ENCODE assay signal across 1 cellular context in the genomic region with DNA sequence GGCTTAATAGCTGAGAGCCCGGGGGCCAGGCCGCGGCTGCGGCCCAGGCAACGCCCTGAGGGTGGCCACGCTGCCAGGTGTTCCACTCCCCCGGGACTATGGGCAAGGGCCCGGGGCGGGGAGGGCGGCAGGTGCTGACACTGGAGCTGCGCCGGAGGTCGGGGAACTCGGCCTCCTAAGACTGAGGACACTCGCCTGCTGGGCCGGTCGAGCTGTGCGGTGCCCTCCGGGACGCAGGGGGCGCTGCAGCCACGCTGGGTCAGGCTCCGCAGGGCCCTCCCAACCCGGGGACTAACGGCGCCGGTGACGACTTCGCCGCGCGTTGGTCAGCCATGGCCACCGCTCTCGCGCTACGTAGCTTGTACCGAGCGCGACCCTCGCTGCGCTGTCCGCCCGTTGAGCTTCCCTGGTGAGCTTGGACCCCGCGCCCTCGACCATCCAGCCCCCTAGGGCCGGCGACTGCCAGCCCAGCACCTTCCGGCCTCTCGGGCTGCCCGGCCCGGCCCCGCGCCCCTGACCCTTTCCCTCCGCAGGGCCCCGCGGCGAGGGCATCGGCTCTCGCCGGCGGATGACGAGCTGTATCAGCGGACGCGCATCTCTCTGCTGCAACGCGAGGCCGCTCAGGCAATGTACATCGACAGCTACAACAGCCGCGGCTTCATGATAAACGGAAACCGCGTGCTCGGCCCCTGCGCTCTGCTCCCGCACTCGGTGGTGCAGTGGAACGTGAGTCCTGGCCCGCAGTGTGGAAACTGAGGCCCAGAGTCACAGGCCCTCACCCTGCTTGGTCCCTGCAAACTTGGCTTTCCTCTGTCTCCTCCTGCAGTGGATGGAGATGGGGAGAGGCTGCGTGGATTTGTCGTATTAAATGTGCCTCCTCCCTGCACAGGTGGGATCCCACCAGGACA.
TF ChIP-seq lines count a peak whose summit lies in the region.

A gene with protein sequence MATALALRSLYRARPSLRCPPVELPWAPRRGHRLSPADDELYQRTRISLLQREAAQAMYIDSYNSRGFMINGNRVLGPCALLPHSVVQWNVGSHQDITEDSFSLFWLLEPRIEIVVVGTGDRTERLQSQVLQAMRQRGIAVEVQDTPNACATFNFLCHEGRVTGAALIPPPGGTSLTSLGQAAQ (plus strand): TSS at position 309 of the 908 bp plus-strand sequence. CDS start 24 bp downstream, at position 333.

TF ChIP-seq in K562, 482 proteins besides CTCF, POLR2A, EP300 and RAD21 (continued from another document and continues in another):
- TF ChIP-seq, protein P1, sequence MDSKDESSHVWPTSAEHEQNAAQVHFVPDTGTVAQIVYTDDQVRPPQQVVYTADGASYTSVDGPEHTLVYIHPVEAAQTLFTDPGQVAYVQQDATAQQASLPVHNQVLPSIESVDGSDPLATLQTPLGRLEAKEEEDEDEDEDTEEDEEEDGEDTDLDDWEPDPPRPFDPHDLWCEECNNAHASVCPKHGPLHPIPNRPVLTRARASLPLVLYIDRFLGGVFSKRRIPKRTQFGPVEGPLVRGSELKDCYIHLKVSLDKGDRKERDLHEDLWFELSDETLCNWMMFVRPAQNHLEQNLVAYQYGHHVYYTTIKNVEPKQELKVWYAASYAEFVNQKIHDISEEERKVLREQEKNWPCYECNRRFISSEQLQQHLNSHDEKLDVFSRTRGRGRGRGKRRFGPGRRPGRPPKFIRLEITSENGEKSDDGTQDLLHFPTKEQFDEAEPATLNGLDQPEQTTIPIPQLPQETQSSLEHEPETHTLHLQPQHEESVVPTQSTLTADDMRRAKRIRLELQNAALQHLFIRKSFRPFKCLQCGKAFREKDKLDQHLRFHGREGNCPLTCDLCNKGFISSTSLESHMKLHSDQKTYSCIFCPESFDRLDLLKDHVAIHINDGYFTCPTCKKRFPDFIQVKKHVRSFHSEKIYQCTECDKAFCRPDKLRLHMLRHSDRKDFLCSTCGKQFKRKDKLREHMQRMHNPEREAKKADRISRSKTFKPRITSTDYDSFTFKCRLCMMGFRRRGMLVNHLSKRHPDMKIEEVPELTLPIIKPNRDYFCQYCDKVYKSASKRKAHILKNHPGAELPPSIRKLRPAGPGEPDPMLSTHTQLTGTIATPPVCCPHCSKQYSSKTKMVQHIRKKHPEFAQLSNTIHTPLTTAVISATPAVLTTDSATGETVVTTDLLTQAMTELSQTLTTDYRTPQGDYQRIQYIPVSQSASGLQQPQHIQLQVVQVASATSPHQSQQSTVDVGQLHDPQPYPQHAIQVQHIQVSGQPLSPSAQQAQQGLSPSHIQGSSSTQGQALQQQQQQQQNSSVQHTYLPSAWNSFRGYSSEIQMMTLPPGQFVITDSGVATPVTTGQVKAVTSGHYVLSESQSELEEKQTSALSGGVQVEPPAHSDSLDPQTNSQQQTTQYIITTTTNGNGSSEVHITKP (IDR thresholded peaks at IDR 0.05; ENCODE audit: partially characterized antibody), result peak; percentile 39
- TF ChIP-seq IFI16 (CRISPR knock-in tag; IDR thresholded peaks at IDR 0.05) (no peak), ZNF133 (CRISPR knock-in tag; IDR thresholded peaks at IDR 0.05) (no peak), TAF9B (IDR thresholded peaks at IDR 0.05; ENCODE audit: partially characterized antibody) (peak; percentile 47), HLTF (IDR thresholded peaks at IDR 0.05) (no peak), TEAD1 (CRISPR knock-in tag; IDR thresholded peaks at IDR 0.05) (peak in 1 of 2 experiments; percentile 78; a peak in 2 of 4 replicates), PCBP2 (IDR thresholded peaks at IDR 0.05; ENCODE audit: low read depth, low read length, poor library complexity, severe bottlenecking) (no peak), CBX2 (IDR thresholded peaks at IDR 0.05; ENCODE audit: insufficient read depth, low read length, poor library complexity, severe bottlenecking) (no peak), DACH1 (IDR thresholded peaks at IDR 0.05; ENCODE audit: partially characterized antibody) (peak; percentile 22), NCOA2 (IDR thresholded peaks at IDR 0.05; ENCODE audit: partially characterized antibody in 2 of 2) (no peak), RBM15 (IDR thresholded peaks at IDR 0.05; ENCODE audit: insufficient read depth, low read length) (no peak), STAT5B (CRISPR knock-in tag; IDR thresholded peaks at IDR 0.05) (no peak), LARP7 (IDR thresholded peaks at IDR 0.05) (no peak), DMBX1 (CRISPR knock-in tag; IDR thresholded peaks at IDR 0.05; ENCODE audit: borderline replicate concordance) (peak; percentile 34; the same call in 1 of the 2 replicates), ZNF444 (CRISPR knock-in tag; IDR thresholded peaks at IDR 0.05) (no peak), MEF2D (tag; conservative IDR thresholded peaks at IDR 0.05; ENCODE audit: low read depth) (no peak), SRF (CRISPR knock-in tag; IDR thresholded peaks at IDR 0.05) (no peak), POLR2AphosphoS5 (IDR thresholded peaks at IDR 0.05; ENCODE audit: control insufficient read depth, insufficient read depth, low read depth, low read length) (peak; percentile 50), CEBPG (CRISPR knock-in tag; IDR thresholded peaks at IDR 0.05) (no peak), CEBPG (tag; conservative IDR thresholded peaks at IDR 0.05 in 1 of 2, IDR thresholded peaks at IDR 0.05 in 1 of 2) (no peak), ZNF143 (CRISPR knock-in tag; IDR thresholded peaks at IDR 0.05) (no peak), ATF1 (CRISPR knock-in tag; IDR thresholded peaks at IDR 0.05) (no peak), ATF1 (tag; IDR thresholded peaks at IDR 0.05) (peak; percentile 89), FOXJ3 (CRISPR knock-in tag; IDR thresholded peaks at IDR 0.05) (no peak), HIVEP1 (CRISPR knock-in tag; IDR thresholded peaks at IDR 0.05) (no peak), NBN (IDR thresholded peaks at IDR 0.05; ENCODE audit: low read depth) (no peak), TOE1 (IDR thresholded peaks at IDR 0.05; ENCODE audit: borderline replicate concordance) (peak; percentile 65), TOE1 (CRISPR knock-in tag; IDR thresholded peaks at IDR 0.05; ENCODE audit: borderline replicate concordance, low read depth) (no peak), SMC3 (conservative IDR thresholded peaks at IDR 0.05; ENCODE audit: insufficient read depth, low read depth, low read length) (no peak; the same call in 1 of the 2 replicates), ZNF584 (CRISPR knock-in tag; IDR thresholded peaks at IDR 0.05; ENCODE audit: low read depth) (no peak), LEF1 (IDR thresholded peaks at IDR 0.05) (no peak)
- TF ChIP-seq, protein P2, sequence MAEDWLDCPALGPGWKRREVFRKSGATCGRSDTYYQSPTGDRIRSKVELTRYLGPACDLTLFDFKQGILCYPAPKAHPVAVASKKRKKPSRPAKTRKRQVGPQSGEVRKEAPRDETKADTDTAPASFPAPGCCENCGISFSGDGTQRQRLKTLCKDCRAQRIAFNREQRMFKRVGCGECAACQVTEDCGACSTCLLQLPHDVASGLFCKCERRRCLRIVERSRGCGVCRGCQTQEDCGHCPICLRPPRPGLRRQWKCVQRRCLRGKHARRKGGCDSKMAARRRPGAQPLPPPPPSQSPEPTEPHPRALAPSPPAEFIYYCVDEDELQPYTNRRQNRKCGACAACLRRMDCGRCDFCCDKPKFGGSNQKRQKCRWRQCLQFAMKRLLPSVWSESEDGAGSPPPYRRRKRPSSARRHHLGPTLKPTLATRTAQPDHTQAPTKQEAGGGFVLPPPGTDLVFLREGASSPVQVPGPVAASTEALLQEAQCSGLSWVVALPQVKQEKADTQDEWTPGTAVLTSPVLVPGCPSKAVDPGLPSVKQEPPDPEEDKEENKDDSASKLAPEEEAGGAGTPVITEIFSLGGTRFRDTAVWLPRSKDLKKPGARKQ (CRISPR knock-in tag; IDR thresholded peaks at IDR 0.05), result no peak
- TF ChIP-seq, protein P3, sequence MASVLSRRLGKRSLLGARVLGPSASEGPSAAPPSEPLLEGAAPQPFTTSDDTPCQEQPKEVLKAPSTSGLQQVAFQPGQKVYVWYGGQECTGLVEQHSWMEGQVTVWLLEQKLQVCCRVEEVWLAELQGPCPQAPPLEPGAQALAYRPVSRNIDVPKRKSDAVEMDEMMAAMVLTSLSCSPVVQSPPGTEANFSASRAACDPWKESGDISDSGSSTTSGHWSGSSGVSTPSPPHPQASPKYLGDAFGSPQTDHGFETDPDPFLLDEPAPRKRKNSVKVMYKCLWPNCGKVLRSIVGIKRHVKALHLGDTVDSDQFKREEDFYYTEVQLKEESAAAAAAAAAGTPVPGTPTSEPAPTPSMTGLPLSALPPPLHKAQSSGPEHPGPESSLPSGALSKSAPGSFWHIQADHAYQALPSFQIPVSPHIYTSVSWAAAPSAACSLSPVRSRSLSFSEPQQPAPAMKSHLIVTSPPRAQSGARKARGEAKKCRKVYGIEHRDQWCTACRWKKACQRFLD (CRISPR knock-in tag; IDR thresholded peaks at IDR 0.05), result no peak
- TF ChIP-seq, protein P4, sequence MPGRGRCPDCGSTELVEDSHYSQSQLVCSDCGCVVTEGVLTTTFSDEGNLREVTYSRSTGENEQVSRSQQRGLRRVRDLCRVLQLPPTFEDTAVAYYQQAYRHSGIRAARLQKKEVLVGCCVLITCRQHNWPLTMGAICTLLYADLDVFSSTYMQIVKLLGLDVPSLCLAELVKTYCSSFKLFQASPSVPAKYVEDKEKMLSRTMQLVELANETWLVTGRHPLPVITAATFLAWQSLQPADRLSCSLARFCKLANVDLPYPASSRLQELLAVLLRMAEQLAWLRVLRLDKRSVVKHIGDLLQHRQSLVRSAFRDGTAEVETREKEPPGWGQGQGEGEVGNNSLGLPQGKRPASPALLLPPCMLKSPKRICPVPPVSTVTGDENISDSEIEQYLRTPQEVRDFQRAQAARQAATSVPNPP (IDR thresholded peaks at IDR 0.05; ENCODE audit: borderline replicate concordance, insufficient read depth, insufficient read length), result no peak
- TF ChIP-seq, protein P5, sequence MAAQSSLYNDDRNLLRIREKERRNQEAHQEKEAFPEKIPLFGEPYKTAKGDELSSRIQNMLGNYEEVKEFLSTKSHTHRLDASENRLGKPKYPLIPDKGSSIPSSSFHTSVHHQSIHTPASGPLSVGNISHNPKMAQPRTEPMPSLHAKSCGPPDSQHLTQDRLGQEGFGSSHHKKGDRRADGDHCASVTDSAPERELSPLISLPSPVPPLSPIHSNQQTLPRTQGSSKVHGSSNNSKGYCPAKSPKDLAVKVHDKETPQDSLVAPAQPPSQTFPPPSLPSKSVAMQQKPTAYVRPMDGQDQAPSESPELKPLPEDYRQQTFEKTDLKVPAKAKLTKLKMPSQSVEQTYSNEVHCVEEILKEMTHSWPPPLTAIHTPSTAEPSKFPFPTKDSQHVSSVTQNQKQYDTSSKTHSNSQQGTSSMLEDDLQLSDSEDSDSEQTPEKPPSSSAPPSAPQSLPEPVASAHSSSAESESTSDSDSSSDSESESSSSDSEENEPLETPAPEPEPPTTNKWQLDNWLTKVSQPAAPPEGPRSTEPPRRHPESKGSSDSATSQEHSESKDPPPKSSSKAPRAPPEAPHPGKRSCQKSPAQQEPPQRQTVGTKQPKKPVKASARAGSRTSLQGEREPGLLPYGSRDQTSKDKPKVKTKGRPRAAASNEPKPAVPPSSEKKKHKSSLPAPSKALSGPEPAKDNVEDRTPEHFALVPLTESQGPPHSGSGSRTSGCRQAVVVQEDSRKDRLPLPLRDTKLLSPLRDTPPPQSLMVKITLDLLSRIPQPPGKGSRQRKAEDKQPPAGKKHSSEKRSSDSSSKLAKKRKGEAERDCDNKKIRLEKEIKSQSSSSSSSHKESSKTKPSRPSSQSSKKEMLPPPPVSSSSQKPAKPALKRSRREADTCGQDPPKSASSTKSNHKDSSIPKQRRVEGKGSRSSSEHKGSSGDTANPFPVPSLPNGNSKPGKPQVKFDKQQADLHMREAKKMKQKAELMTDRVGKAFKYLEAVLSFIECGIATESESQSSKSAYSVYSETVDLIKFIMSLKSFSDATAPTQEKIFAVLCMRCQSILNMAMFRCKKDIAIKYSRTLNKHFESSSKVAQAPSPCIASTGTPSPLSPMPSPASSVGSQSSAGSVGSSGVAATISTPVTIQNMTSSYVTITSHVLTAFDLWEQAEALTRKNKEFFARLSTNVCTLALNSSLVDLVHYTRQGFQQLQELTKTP (IDR thresholded peaks at IDR 0.05; ENCODE audit: low read depth in 1 of 2, partially characterized antibody in 2 of 2), result no peak
- TF ChIP-seq, protein P6, sequence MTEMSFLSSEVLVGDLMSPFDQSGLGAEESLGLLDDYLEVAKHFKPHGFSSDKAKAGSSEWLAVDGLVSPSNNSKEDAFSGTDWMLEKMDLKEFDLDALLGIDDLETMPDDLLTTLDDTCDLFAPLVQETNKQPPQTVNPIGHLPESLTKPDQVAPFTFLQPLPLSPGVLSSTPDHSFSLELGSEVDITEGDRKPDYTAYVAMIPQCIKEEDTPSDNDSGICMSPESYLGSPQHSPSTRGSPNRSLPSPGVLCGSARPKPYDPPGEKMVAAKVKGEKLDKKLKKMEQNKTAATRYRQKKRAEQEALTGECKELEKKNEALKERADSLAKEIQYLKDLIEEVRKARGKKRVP (CRISPR knock-in tag; IDR thresholded peaks at IDR 0.05), result no peak
- TF ChIP-seq, protein P7, sequence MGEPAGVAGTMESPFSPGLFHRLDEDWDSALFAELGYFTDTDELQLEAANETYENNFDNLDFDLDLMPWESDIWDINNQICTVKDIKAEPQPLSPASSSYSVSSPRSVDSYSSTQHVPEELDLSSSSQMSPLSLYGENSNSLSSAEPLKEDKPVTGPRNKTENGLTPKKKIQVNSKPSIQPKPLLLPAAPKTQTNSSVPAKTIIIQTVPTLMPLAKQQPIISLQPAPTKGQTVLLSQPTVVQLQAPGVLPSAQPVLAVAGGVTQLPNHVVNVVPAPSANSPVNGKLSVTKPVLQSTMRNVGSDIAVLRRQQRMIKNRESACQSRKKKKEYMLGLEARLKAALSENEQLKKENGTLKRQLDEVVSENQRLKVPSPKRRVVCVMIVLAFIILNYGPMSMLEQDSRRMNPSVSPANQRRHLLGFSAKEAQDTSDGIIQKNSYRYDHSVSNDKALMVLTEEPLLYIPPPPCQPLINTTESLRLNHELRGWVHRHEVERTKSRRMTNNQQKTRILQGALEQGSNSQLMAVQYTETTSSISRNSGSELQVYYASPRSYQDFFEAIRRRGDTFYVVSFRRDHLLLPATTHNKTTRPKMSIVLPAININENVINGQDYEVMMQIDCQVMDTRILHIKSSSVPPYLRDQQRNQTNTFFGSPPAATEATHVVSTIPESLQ (CRISPR knock-in tag; IDR thresholded peaks at IDR 0.05), result no peak
- TF ChIP-seq, protein P8, sequence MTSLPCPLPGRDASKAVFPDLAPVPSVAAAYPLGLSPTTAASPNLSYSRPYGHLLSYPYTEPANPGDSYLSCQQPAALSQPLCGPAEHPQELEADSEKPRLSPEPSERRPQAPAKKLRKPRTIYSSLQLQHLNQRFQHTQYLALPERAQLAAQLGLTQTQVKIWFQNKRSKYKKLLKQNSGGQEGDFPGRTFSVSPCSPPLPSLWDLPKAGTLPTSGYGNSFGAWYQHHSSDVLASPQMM (CRISPR knock-in tag; IDR thresholded peaks at IDR 0.05), result no peak
